15 cellular contexts compared by ENCODE assay signal in the genomic region with DNA sequence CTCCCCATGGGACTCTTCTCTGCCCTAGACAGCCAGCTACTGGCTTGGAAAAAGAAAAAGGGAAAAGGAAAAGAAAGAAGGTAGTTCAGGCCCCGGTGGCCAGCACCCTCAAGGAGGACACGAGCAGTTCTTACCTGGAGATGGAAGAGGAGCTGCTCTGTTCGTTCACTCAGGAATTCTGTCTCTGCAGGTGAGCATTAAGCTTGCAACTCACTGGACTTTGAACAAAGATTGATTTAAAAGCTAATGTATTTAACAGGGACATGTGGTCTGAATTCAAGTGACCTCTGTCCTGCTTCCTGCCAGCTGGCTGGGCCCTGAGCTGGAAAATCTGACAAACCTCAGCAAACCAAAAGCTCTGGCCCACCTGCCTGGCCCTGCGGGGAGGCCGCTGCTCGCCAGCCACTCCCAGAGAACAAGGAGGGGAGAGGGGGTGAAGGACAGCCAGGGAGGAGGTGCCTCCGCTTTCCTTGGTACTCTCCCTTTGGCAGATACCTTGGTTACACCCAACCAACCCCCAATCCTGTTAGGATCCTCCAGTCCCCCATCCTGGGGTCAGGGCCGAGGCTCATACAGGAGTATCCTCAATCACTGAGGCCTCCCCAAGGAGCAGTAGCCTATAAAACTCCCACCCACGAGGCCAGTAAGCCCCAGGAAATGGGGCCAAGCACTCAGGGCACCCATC. TPM values are rescaled to one million over a fixed set of nuclear protein-coding genes. Genes with fewer than 3 reads are reported as not detected.
DNase-seq lines count a peak whose midpoint lies in the region; ATAC-seq, FAIRE-seq and TF ChIP-seq lines count a peak whose summit lies in the region.
"Had no signal": no experiment of that assay in that cellular context is flagged by ENCODE, and none has a peak within 500 bp of the region (broad histone marks: within the 10 kb centered on the region; RNA-seq: fewer than 3 reads in every experiment).

A gene (minus strand): TSS at position 186 of the 685 bp plus-strand sequence. CDS start 19,347 bp downstream, outside the sequence.

- no peak within 1 kb of the TSS for H3K27ac Mint-ChIP-seq in WTC11
- peak within 1 kb of the TSS; percentile 76 for H3K27ac Mint-ChIP-seq in progenitor cell of endocrine pancreas
- H3K27ac Mint-ChIP-seq: activated naive CD4-positive, alpha-beta T cell treated with anti-CD3 and anti-CD28 coated beads for 36 hours had no signal

- no peaks in the 10 kb centered on the region for H3K27me3 ChIP-seq in HUES48 (ENCODE audit: control insufficient read depth, insufficient read depth, low read length)
- H3K27me3 ChIP-seq: heart right ventricle had no signal

- H3K4me1 Mint-ChIP-seq in WTC11, result peaks cover 16% of the 10 kb centered on the region
- peaks cover 29% of the 10 kb centered on the region for H3K4me1 Mint-ChIP-seq in progenitor cell of endocrine pancreas (ENCODE audit: low read depth)

- H3K9me3 Mint-ChIP-seq in WTC11 (peaks cover 4% of the 10 kb centered on the region; the same call in 1 of the 2 replicates), progenitor cell of endocrine pancreas (ENCODE audit: low read depth) (peaks cover 3% of the 10 kb centered on the region)
- H3K9me3 Mint-ChIP-seq: activated naive CD4-positive, alpha-beta T cell treated with anti-CD3 and anti-CD28 coated beads for 36 hours; CD8-positive, alpha-beta memory T cell had no signal

- no peaks in the 10 kb centered on the region for H3K36me3 Mint-ChIP-seq in WTC11
- H3K36me3 Mint-ChIP-seq in progenitor cell of endocrine pancreas (ENCODE audit: insufficient read depth), result no peaks in the 10 kb centered on the region
- H3K36me3 Mint-ChIP-seq: CD8-positive, alpha-beta memory T cell had no signal

- no peak within 1 kb of the TSS for H3K4me3 Mint-ChIP-seq in WTC11
- H3K4me3 Mint-ChIP-seq in progenitor cell of endocrine pancreas (ENCODE audit: low read depth), result peak within 1 kb of the TSS; percentile 66
- H3K4me3 Mint-ChIP-seq: activated naive CD4-positive, alpha-beta T cell treated with anti-CD3 and anti-CD28 coated beads for 36 hours had no signal

- POLR2A ChIA-PET in WTC11 (lab: Charles Lee), result no interaction called here

- CTCF ChIA-PET in WTC11 (lab: Charles Lee), result interaction anchor here (0.7 to 0.9 kb wide), 2 partner anchors 14 to 138 kb away, joined by 3 to 5 read pairs; a partner anchor contains a TSS

- peak; percentile 93 for FAIRE-seq in islet of Langerhans (lab: Jason Lieb, UNC)
- FAIRE-seq: GM18507 had no signal

- no peaks in the 10 kb centered on the region for H3K9me3 ChIP-seq in HUES48 (ENCODE audit: control insufficient read depth, insufficient read depth, low read length)
- H3K9me3 ChIP-seq: heart right ventricle, lower lobe of right lung had no signal

- peak within 1 kb of the TSS; percentile 42 for H3K27ac ChIP-seq in HUES48 (ENCODE audit: low read depth, low read length)
- H3K27ac ChIP-seq: heart right ventricle, lower lobe of right lung had no signal

- no peak within 1 kb of the TSS for H3K4me3 ChIP-seq in HUES48 (ENCODE audit: low read depth, low read length)
- H3K4me3 ChIP-seq: heart right ventricle, lower lobe of right lung had no signal

- H3K36me3 ChIP-seq in HUES48 (ENCODE audit: control insufficient read depth, insufficient read depth, low read length), result no peaks in the 10 kb centered on the region
- H3K36me3 ChIP-seq: heart right ventricle, lower lobe of right lung had no signal

- TF ChIP-seq CTCF in WTC11 (IDR thresholded peaks at IDR 0.05) (no peak), progenitor cell of endocrine pancreas (IDR thresholded peaks at IDR 0.05; ENCODE audit: unreplicated experiment) (no peak)

- ATAC-seq in WTC11 (peak; percentile 77), GM19324 (IDR thresholded peaks at IDR 0.05; ENCODE audit: low FRiP score, unreplicated experiment) (no peak), GM21717 (IDR thresholded peaks at IDR 0.05; ENCODE audit: unreplicated experiment) (no peak), HG03135 (IDR thresholded peaks at IDR 0.05; ENCODE audit: unreplicated experiment) (no peak)
- ATAC-seq: heart right ventricle had no signal

- H3K9ac ChIP-seq in HUES48 (ENCODE audit: low read depth, low read length), result no peak within 1 kb of the TSS

- peaks cover 7% of the 10 kb centered on the region for H3K4me1 ChIP-seq in HUES48 (ENCODE audit: control insufficient read depth, insufficient read depth, low read length)
- H3K4me1 ChIP-seq: lower lobe of right lung had no signal

- DNase-seq in WTC11 (ENCODE audit: low spot score), result peak; percentile 19
- no peak for DNase-seq in progenitor cell of endocrine pancreas (ENCODE audit: low spot score, unreplicated experiment)
- DNase-seq in NCI-H345 treated with DMSO at 0.1 percent for 48 hours (lab: John Stamatoyannopoulos, UW; ENCODE audit: unreplicated experiment), result no peak
- DNase-seq: activated naive CD4-positive, alpha-beta T cell treated with anti-CD3 and anti-CD28 coated beads for 36 hours; CD8-positive, alpha-beta memory T cell; heart right ventricle; lower lobe of right lung; NCI-H1092 treated with DMSO at 0.1 percent for 48 hours had no signal

- H3K27me3 Mint-ChIP-seq in WTC11 (ENCODE audit: low read depth) (no peaks in the 10 kb centered on the region; the same call in 1 of the 2 replicates), progenitor cell of endocrine pancreas (no peaks in the 10 kb centered on the region)
- H3K27me3 Mint-ChIP-seq: CD8-positive, alpha-beta memory T cell had no signal

TF ChIP-seq in WTC11, 78 proteins besides CTCF, POLR2A, EP300 and RAD21:
- TF ChIP-seq, protein P1, sequence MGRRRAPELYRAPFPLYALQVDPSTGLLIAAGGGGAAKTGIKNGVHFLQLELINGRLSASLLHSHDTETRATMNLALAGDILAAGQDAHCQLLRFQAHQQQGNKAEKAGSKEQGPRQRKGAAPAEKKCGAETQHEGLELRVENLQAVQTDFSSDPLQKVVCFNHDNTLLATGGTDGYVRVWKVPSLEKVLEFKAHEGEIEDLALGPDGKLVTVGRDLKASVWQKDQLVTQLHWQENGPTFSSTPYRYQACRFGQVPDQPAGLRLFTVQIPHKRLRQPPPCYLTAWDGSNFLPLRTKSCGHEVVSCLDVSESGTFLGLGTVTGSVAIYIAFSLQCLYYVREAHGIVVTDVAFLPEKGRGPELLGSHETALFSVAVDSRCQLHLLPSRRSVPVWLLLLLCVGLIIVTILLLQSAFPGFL (CRISPR knock-in tag; IDR thresholded peaks at IDR 0.05; ENCODE audit: borderline replicate concordance), result no peak
- TF ChIP-seq ZNF423 (CRISPR knock-in tag; IDR thresholded peaks at IDR 0.05), result peak; percentile 32; the same call in 1 of the 2 replicates

RNA-seq across cellular contexts. Expression of the gene that starts here (rescaled TPM):
- total RNA-seq in WTC11 (2021), result 0.57 to 0.77 TPM (median 0.57 TPM) in 3 replicates
- total RNA-seq in progenitor cell of endocrine pancreas, result 25.0 and 26.2 TPM in 2 replicates
- total RNA-seq: activated naive CD4-positive, alpha-beta T cell treated with anti-CD3 and anti-CD28 coated beads for 36 hours; CD8-positive, alpha-beta memory T cell; HT1080; lower lobe of right lung had no signal

Comparison
In these comparisons a context has a peak if more than half of its experiments do, and no peak if none do; other contexts are left out.
1. RNA of the gene that starts here (total RNA-seq): 25.0 to 26.2 TPM in progenitor cell of endocrine pancreas; 0.57 to 0.77 TPM in WTC11; every median in the first group is over 10 times any median in the second.
2. Peak in DNase-seq and ATAC-seq in WTC11; RNA of the gene not detected or under 1 TPM.